14 cellular contexts compared by ENCODE assay signal in genomic region chr12:5624873-5625272, GRCh38.
DNase-seq lines count a peak whose midpoint lies in the region; ATAC-seq and TF ChIP-seq lines count a peak whose summit lies in the region.
"Had no signal": no experiment of that assay in that cellular context is flagged by ENCODE, and none has a peak within 500 bp of the region (broad histone marks: within the 10 kb centered on the region; RNA-seq: fewer than 3 reads in every experiment).

No MANE protein-coding gene starts in this region.

- peak overlapping the region in 4 of 12 donors; percentile 21 to 63 (median 50) for H3K27ac ChIP-seq in heart left ventricle
- H3K27ac ChIP-seq: 22Rv1, GM23248 had no signal

- peak in 3 of 4 donors; percentile 49 to 89 (median 53) for ATAC-seq in heart left ventricle
- no peak for ATAC-seq in Right ventricle myocardium inferior
- ATAC-seq in GM19463 (IDR thresholded peaks at IDR 0.05; ENCODE audit: unreplicated experiment), result no peak

- no peak for TF ChIP-seq CTCF in heart left ventricle (IDR thresholded peaks at IDR 0.05)

- H3K36me3 ChIP-seq in heart left ventricle, result no peaks in the 10 kb centered on the region

- intact Hi-C loops in heart left ventricle (cut with DNase I), result no loop called here
- intact Hi-C loops in Right ventricle myocardium inferior (cut with DNase I), result no loop called here

- no peak for TF ChIP-seq POLR2A in heart left ventricle (IDR thresholded peaks at IDR 0.05)

- peaks cover 0 to 5% (median 0%) of the 10 kb centered on the region in 9 donors for H3K27me3 ChIP-seq in heart left ventricle

- WGBS in heart left ventricle, 4 donors, result 53 to 67% (median 58%) methylated on average over 5 of the region's 5 CpGs

- peaks cover 0 to 19% (median 2%) of the 10 kb centered on the region in 12 donors for H3K4me1 ChIP-seq in heart left ventricle

- peak in 1 of 5 donors; percentile 25 for DNase-seq in heart left ventricle
- DNase-seq in Right ventricle myocardium inferior (ENCODE audit: missing footprints), result no peak
- DNase-seq in dermis microvascular lymphatic vessel endothelial cell (ENCODE audit: low read depth in 2 of 2), result peak; percentile 7 to 27
- peak; percentile 43 for DNase-seq in islet precursor cell
- DNase-seq in pulmonary artery endothelial cell (ENCODE audit: low read depth, low spot score), result peak; percentile 15
- DNase-seq in stimulated activated CD4-positive, alpha-beta T cell treated with anti-CD3 and anti-CD28 coated beads, Interleukin-4, amount 100 ng/mL, for 1 hour, result no peak
- DNase-seq in activated CD4-positive, alpha-beta T cell treated with anti-CD3 and anti-CD28 coated beads for 48 hours, result no peak
- DNase-seq: Calu3; CD4-positive, alpha-beta T cell; DMS 273 treated with DMSO at 0.1 percent for 48 hours; GM23248; IMR-90 had no signal

- no peaks in the 10 kb centered on the region for H3K9me3 ChIP-seq in heart left ventricle

- H3K4me3 ChIP-seq in heart left ventricle, result no peak overlapping the region
- H3K4me3 ChIP-seq: GM23248 had no signal

Comparison
In these comparisons a context has a peak if more than half of its experiments do, and no peak if none do; other contexts are left out.
1. ATAC-seq: peak in heart left ventricle (3 of 4); none in Right ventricle myocardium inferior (single experiment) and GM19463 (single experiment).
2. DNase-seq: peak in dermis microvascular lymphatic vessel endothelial cell (2 of 2), islet precursor cell (single experiment) and pulmonary artery endothelial cell (single experiment); none in Right ventricle myocardium inferior (single experiment), stimulated activated CD4-positive, alpha-beta T cell treated with anti-CD3 and anti-CD28 coated beads, Interleukin-4, amount 100 ng/mL, for 1 hour (single experiment) and activated CD4-positive, alpha-beta T cell treated with anti-CD3 and anti-CD28 coated beads for 48 hours (single experiment).